Comparison of ENCODE assay signal across 28 cellular contexts in the genomic region with DNA sequence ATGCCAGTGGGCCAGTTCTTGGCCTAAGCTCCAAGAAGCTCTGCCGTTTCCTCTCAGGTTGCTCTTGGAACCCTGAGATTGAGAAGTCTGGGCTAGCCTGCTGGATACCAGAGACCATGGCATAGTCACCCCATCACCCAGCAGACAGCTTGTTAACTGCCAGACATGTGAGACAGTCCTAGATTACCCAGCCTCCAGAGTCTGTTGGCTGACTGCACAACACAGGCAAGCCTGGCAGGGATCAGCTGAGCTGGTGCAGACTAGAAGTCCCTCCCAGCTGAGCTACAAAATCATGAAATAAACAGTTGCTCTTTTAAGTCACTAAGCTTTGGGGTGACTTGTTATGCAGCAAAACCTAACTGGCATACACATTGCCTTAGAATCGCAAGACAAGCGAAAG.
"Had no signal": no experiment of that assay in that cellular context is flagged by ENCODE, and none has a peak within 500 bp of the region (broad histone marks: within the 10 kb centered on the region; RNA-seq: fewer than 3 reads in every experiment).

No MANE protein-coding gene starts in this region.

- H3K27me3 ChIP-seq: esophagus squamous epithelium, gastroesophageal sphincter, neural progenitor cell, right lobe of liver, upper lobe of left lung had no signal

- H3K9ac ChIP-seq: neural progenitor cell had no signal

- H2AFZ ChIP-seq: neural progenitor cell had no signal

- H3K9me3 ChIP-seq: esophagus squamous epithelium, gastroesophageal sphincter, lower lobe of right lung, right lobe of liver, thoracic aorta, upper lobe of left lung had no signal

- H3K4me3 ChIP-seq: coronary artery, esophagus squamous epithelium, gastroesophageal sphincter, lower lobe of right lung, neural progenitor cell, right lobe of liver, SK-N-MC, thoracic aorta, upper lobe of left lung had no signal

- H3K4me2 ChIP-seq: neural progenitor cell had no signal

- ATAC-seq: activated CD8-positive, alpha-beta memory T cell treated with anti-CD3 and anti-CD28 coated beads, Interleukin-2, amount 10 ng/mL, durations not matched to agents 7 days and 5 days; activated CD8-positive, alpha-beta T cell treated with anti-CD3 and anti-CD28 coated beads for 36 hours; gastroesophageal sphincter; left colon; lower lobe of right lung; naive thymus-derived CD8-positive, alpha-beta T cell; right lobe of liver had no signal

- DNase-seq: activated CD4-positive, alpha-beta T cell treated with anti-CD3 and anti-CD28 coated beads, Interleukin-2, amount 10 ng/mL, durations not matched to agents 7 days and 5 days; activated CD4-positive, CD25-positive, alpha-beta regulatory T cell treated with anti-CD3 and anti-CD28 coated beads, Interleukin-2, amount 50 U/mL, for 72 hours; activated CD8-positive, alpha-beta memory T cell treated with anti-CD3 and anti-CD28 coated beads, Interleukin-2, amount 10 ng/mL, durations not matched to agents 7 days and 5 days; activated CD8-positive, alpha-beta T cell treated with anti-CD3 and anti-CD28 coated beads for 36 hours; activated effector memory CD4-positive, alpha-beta T cell treated with anti-CD3 and anti-CD28 coated beads, Interleukin-2, amount 50 U/mL, for 16 hours; activated naive CD4-positive, alpha-beta T cell treated with anti-CD3 and anti-CD28 coated beads, Interleukin-2, amount 10 ng/mL, durations not matched to agents 7 days and 5 days; activated T-cell treated with anti-CD3 and anti-CD28 coated beads for 4 hours; aorta; endodermal cell; esophagus squamous epithelium; head of caudate nucleus; islet precursor cell; left colon; lower lobe of right lung; naive thymus-derived CD8-positive, alpha-beta T cell; right lobe of liver; small intestine; stimulated activated CD4-positive, alpha-beta T cell treated with anti-CD3 and anti-CD28 coated beads, Interleukin-2, amount 100 ng/mL, for 48 hours; stimulated activated CD8-positive, alpha-beta memory T cell treated with anti-CD3 and anti-CD28 coated beads, Interleukin-4, amount 100 ng/mL, for 48 hours; stimulated activated naive CD4-positive, alpha-beta T cell treated with Interleukin-2 at 50 U/mL for 16 hours; SW 1271; upper lobe of left lung; WERI-Rb-1 had no signal

- H3K27ac ChIP-seq: coronary artery, esophagus squamous epithelium, gastroesophageal sphincter, lower lobe of right lung, neural progenitor cell, right lobe of liver, SK-N-MC, upper lobe of left lung, WERI-Rb-1 had no signal
